In the genomic region with DNA sequence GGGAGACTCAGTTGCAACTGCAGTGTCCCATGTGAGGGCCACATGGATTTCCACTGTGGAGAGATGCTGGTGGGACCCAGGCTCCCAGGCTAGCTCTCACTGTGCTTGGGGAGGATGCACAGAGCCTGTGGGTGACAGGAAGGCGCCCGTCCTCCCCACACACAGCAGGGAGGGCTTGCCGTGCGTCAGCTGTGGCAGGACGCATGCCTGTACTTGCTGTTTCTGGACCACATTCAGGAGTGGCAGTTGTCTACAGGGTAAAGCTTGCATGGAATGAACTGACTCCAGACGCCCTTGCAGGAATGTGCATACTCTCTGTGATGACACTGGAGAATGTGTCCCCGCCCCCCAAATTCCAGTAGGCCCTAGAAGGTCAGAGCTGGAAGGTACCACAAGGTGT, we compare ENCODE assay signal across 1 cellular context.
TF ChIP-seq lines count a peak whose summit lies in the region.

No MANE protein-coding gene starts in this region.

TF ChIP-seq in GM23338, 12 proteins besides CTCF, POLR2A, EP300 and RAD21:
- TF ChIP-seq NANOG (IDR thresholded peaks at IDR 0.05; ENCODE audit: borderline replicate concordance) (no peak), JUNB (IDR thresholded peaks at IDR 0.05; ENCODE audit: unreplicated experiment) (no peak), EZH2phosphoT487 (IDR thresholded peaks at IDR 0.05; ENCODE audit: unreplicated experiment) (no peak), POLR2AphosphoS5 (IDR thresholded peaks at IDR 0.05; ENCODE audit: low read depth) (no peak), ZNF331 (CRISPR knock-in tag; IDR thresholded peaks at IDR 0.05; ENCODE audit: low read depth) (no peak), STAT1 (IDR thresholded peaks at IDR 0.05; ENCODE audit: unreplicated experiment) (no peak), ZNF114 (CRISPR knock-in tag; IDR thresholded peaks at IDR 0.05) (no peak), EZH2 (IDR thresholded peaks at IDR 0.05; ENCODE audit: low read depth, unreplicated experiment) (no peak), CREB1 (CRISPR knock-in tag; IDR thresholded peaks at IDR 0.05; ENCODE audit: low read depth) (no peak)
- TF ChIP-seq, protein P1, sequence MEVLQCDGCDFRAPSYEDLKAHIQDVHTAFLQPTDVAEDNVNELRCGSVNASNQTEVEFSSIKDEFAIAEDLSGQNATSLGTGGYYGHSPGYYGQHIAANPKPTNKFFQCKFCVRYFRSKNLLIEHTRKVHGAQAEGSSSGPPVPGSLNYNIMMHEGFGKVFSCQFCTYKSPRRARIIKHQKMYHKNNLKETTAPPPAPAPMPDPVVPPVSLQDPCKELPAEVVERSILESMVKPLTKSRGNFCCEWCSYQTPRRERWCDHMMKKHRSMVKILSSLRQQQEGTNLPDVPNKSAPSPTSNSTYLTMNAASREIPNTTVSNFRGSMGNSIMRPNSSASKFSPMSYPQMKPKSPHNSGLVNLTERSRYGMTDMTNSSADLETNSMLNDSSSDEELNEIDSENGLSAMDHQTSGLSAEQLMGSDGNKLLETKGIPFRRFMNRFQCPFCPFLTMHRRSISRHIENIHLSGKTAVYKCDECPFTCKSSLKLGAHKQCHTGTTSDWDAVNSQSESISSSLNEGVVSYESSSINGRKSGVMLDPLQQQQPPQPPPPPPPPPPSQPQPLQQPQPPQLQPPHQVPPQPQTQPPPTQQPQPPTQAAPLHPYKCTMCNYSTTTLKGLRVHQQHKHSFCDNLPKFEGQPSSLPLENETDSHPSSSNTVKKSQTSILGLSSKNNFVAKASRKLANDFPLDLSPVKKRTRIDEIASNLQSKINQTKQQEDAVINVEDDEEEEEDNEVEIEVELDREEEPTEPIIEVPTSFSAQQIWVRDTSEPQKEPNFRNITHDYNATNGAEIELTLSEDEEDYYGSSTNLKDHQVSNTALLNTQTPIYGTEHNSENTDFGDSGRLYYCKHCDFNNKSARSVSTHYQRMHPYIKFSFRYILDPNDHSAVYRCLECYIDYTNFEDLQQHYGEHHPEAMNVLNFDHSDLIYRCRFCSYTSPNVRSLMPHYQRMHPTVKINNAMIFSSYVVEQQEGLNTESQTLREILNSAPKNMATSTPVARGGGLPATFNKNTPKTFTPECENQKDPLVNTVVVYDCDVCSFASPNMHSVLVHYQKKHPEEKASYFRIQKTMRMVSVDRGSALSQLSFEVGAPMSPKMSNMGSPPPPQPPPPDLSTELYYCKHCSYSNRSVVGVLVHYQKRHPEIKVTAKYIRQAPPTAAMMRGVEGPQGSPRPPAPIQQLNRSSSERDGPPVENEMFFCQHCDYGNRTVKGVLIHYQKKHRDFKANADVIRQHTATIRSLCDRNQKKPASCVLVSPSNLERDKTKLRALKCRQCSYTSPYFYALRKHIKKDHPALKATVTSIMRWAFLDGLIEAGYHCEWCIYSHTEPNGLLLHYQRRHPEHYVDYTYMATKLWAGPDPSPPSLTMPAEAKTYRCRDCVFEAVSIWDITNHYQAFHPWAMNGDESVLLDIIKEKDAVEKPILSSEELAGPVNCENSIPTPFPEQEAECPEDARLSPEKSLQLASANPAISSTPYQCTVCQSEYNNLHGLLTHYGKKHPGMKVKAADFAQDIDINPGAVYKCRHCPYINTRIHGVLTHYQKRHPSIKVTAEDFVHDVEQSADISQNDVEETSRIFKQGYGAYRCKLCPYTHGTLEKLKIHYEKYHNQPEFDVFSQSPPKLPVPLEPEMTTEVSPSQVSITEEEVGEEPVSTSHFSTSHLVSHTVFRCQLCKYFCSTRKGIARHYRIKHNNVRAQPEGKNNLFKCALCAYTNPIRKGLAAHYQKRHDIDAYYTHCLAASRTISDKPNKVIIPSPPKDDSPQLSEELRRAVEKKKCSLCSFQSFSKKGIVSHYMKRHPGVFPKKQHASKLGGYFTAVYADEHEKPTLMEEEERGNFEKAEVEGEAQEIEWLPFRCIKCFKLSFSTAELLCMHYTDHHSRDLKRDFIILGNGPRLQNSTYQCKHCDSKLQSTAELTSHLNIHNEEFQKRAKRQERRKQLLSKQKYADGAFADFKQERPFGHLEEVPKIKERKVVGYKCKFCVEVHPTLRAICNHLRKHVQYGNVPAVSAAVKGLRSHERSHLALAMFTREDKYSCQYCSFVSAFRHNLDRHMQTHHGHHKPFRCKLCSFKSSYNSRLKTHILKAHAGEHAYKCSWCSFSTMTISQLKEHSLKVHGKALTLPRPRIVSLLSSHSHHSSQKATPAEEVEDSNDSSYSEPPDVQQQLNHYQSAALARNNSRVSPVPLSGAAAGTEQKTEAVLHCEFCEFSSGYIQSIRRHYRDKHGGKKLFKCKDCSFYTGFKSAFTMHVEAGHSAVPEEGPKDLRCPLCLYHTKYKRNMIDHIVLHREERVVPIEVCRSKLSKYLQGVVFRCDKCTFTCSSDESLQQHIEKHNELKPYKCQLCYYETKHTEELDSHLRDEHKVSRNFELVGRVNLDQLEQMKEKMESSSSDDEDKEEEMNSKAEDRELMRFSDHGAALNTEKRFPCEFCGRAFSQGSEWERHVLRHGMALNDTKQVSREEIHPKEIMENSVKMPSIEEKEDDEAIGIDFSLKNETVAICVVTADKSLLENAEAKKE (CRISPR knock-in tag; IDR thresholded peaks at IDR 0.05): no peak
- TF ChIP-seq, protein P2, sequence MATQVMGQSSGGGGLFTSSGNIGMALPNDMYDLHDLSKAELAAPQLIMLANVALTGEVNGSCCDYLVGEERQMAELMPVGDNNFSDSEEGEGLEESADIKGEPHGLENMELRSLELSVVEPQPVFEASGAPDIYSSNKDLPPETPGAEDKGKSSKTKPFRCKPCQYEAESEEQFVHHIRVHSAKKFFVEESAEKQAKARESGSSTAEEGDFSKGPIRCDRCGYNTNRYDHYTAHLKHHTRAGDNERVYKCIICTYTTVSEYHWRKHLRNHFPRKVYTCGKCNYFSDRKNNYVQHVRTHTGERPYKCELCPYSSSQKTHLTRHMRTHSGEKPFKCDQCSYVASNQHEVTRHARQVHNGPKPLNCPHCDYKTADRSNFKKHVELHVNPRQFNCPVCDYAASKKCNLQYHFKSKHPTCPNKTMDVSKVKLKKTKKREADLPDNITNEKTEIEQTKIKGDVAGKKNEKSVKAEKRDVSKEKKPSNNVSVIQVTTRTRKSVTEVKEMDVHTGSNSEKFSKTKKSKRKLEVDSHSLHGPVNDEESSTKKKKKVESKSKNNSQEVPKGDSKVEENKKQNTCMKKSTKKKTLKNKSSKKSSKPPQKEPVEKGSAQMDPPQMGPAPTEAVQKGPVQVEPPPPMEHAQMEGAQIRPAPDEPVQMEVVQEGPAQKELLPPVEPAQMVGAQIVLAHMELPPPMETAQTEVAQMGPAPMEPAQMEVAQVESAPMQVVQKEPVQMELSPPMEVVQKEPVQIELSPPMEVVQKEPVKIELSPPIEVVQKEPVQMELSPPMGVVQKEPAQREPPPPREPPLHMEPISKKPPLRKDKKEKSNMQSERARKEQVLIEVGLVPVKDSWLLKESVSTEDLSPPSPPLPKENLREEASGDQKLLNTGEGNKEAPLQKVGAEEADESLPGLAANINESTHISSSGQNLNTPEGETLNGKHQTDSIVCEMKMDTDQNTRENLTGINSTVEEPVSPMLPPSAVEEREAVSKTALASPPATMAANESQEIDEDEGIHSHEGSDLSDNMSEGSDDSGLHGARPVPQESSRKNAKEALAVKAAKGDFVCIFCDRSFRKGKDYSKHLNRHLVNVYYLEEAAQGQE (IDR thresholded peaks at IDR 0.05; ENCODE audit: unreplicated experiment): no peak
- TF ChIP-seq, protein P3, sequence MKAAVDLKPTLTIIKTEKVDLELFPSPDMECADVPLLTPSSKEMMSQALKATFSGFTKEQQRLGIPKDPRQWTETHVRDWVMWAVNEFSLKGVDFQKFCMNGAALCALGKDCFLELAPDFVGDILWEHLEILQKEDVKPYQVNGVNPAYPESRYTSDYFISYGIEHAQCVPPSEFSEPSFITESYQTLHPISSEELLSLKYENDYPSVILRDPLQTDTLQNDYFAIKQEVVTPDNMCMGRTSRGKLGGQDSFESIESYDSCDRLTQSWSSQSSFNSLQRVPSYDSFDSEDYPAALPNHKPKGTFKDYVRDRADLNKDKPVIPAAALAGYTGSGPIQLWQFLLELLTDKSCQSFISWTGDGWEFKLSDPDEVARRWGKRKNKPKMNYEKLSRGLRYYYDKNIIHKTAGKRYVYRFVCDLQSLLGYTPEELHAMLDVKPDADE (IDR thresholded peaks at IDR 0.05): no peak
